2 cellular contexts compared by ENCODE assay signal in the genomic region with DNA sequence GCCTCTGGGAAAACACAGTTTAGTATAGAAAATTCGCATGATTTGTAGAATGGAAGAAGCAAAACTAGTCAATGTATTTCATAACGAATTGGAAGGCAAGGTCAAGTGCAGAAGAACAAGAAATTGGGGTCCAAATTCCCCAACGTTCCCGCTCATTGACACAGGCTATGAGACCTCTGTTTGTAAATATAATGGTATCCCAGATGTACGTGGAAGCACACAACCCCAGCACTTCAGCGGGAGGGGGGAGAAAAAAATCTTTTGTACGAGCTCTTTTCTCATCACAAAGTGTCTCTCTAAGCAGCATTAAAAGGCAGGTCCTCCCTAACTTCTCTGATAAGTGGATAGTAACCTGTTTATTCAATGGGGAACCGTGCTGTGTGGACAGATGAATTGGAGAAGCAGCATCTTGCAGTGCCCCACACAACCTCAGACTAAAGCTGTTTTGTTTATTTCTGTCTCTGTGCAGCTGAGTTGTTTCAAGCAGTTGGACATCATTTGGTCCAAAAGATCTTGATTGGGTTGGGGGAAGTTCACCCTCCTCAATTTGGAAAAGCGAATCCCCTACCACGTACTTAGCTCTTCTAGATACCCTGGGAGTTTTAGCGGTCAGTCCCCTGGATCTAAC.
TF ChIP-seq lines count a peak whose summit lies in the region.

No MANE protein-coding gene starts in this region.

TF ChIP-seq in HCT116, 20 proteins besides CTCF, POLR2A, EP300 and RAD21 (continued from another document):
- TF ChIP-seq, protein P1, sequence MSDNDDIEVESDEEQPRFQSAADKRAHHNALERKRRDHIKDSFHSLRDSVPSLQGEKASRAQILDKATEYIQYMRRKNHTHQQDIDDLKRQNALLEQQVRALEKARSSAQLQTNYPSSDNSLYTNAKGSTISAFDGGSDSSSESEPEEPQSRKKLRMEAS (IDR thresholded peaks at IDR 0.05) = no peak
- no peak for TF ChIP-seq SIN3A (IDR thresholded peaks at IDR 0.05; ENCODE audit: low read depth)
- TF ChIP-seq SP1 (IDR thresholded peaks at IDR 0.05; ENCODE audit: low read depth) = no peak
- no peak for TF ChIP-seq ZFX (IDR thresholded peaks at IDR 0.05)
- TF ChIP-seq CEBPB (IDR thresholded peaks at IDR 0.05; ENCODE audit: low read depth) = no peak
- no peak for TF ChIP-seq POLR2AphosphoS5 (IDR thresholded peaks at IDR 0.05; ENCODE audit: low read depth, low read length)
- no peak for TF ChIP-seq FOSL1 (IDR thresholded peaks at IDR 0.05; ENCODE audit: low read depth)
- no peak for TF ChIP-seq CBX3 (IDR thresholded peaks at IDR 0.05; ENCODE audit: low read depth)
- no peak for TF ChIP-seq ZNF274 (IDR thresholded peaks at IDR 0.05; ENCODE audit: low read depth, low read length)
- TF ChIP-seq ELF1 (IDR thresholded peaks at IDR 0.05; ENCODE audit: borderline replicate concordance, low read depth) = no peak
- TF ChIP-seq JUND (IDR thresholded peaks at IDR 0.05) = no peak
- TF ChIP-seq TCF7L2 (IDR thresholded peaks at IDR 0.05; ENCODE audit: borderline replicate concordance, extremely low read depth, insufficient read depth, insufficient read length) = no peak
- TF ChIP-seq, protein P2, sequence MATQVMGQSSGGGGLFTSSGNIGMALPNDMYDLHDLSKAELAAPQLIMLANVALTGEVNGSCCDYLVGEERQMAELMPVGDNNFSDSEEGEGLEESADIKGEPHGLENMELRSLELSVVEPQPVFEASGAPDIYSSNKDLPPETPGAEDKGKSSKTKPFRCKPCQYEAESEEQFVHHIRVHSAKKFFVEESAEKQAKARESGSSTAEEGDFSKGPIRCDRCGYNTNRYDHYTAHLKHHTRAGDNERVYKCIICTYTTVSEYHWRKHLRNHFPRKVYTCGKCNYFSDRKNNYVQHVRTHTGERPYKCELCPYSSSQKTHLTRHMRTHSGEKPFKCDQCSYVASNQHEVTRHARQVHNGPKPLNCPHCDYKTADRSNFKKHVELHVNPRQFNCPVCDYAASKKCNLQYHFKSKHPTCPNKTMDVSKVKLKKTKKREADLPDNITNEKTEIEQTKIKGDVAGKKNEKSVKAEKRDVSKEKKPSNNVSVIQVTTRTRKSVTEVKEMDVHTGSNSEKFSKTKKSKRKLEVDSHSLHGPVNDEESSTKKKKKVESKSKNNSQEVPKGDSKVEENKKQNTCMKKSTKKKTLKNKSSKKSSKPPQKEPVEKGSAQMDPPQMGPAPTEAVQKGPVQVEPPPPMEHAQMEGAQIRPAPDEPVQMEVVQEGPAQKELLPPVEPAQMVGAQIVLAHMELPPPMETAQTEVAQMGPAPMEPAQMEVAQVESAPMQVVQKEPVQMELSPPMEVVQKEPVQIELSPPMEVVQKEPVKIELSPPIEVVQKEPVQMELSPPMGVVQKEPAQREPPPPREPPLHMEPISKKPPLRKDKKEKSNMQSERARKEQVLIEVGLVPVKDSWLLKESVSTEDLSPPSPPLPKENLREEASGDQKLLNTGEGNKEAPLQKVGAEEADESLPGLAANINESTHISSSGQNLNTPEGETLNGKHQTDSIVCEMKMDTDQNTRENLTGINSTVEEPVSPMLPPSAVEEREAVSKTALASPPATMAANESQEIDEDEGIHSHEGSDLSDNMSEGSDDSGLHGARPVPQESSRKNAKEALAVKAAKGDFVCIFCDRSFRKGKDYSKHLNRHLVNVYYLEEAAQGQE (IDR thresholded peaks at IDR 0.05; ENCODE audit: low read depth) = no peak
- no peak for TF ChIP-seq EGR1 (IDR thresholded peaks at IDR 0.05; ENCODE audit: low read depth)

TF ChIP-seq in SK-N-SH, 30 proteins besides CTCF, POLR2A, EP300 and RAD21 (continued from another document):
- no peak for TF ChIP-seq NRF1 (IDR thresholded peaks at IDR 0.05; ENCODE audit: low read depth, low read length)
- no peak for TF ChIP-seq SIN3A (IDR thresholded peaks at IDR 0.05; ENCODE audit: borderline replicate concordance, low read depth, low read length)
- TF ChIP-seq RFX5 (IDR thresholded peaks at IDR 0.05; ENCODE audit: low read length) = no peak
- TF ChIP-seq, protein P3, sequence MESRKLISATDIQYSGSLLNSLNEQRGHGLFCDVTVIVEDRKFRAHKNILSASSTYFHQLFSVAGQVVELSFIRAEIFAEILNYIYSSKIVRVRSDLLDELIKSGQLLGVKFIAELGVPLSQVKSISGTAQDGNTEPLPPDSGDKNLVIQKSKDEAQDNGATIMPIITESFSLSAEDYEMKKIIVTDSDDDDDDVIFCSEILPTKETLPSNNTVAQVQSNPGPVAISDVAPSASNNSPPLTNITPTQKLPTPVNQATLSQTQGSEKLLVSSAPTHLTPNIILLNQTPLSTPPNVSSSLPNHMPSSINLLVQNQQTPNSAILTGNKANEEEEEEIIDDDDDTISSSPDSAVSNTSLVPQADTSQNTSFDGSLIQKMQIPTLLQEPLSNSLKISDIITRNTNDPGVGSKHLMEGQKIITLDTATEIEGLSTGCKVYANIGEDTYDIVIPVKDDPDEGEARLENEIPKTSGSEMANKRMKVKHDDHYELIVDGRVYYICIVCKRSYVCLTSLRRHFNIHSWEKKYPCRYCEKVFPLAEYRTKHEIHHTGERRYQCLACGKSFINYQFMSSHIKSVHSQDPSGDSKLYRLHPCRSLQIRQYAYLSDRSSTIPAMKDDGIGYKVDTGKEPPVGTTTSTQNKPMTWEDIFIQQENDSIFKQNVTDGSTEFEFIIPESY (IDR thresholded peaks at IDR 0.05; ENCODE audit: borderline replicate concordance, low read depth) = no peak
